In the genomic region with DNA sequence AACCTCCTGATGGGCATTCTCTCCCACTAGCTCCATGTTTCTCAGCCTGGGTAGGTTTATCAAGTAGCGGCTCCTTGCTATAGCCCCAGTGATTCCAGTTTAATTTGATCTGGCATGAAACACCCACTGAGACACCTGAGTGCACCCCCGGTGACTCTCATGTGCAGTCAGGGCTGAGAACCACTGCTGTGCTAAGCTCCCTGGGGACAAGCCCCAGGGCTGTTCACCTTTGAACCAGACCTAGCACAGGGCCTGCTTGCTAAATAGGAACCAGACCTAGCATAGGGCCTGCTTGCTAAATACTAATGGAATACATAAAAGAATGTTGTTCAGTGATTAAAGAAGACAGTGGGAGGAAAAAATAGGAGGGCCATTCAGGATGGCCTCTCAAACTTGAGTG, we compare ENCODE assay signal across 26 cellular contexts.
"Had no signal": no experiment of that assay in that cellular context is flagged by ENCODE, and none has a peak within 500 bp of the region (broad histone marks: within the 10 kb centered on the region; RNA-seq: fewer than 3 reads in every experiment).

No MANE protein-coding gene starts in this region.

- H3K36me3 ChIP-seq: heart right ventricle, left lung, pancreas, prostate gland, sigmoid colon, tibial nerve, upper lobe of left lung, vagina had no signal

- H3K27ac ChIP-seq: heart right ventricle, hepatocyte, left lung, pancreas, prostate gland, spleen, tibial nerve, upper lobe of left lung, vagina had no signal

- H3K36me3 Mint-ChIP-seq: stimulated activated effector memory CD8-positive, alpha-beta T cell treated with anti-CD3 and anti-CD28 coated beads, Interleukin-12 subunit alpha, Interleukin-12 subunit beta, amount 100 ng/mL, for 72 hours had no signal

- H3K79me2 ChIP-seq: hepatocyte had no signal

- H3K27ac Mint-ChIP-seq: mesothelial cell of epicardium; stimulated activated effector memory CD8-positive, alpha-beta T cell treated with anti-CD3 and anti-CD28 coated beads, Interleukin-12 subunit alpha, Interleukin-12 subunit beta, amount 100 ng/mL, for 72 hours had no signal

- H3K4me2 ChIP-seq: hepatocyte had no signal

- ATAC-seq: heart right ventricle; left cardiac atrium; left lung; naive thymus-derived CD4-positive, alpha-beta T cell; pancreas; right cardiac atrium; stimulated activated naive CD8-positive, alpha-beta T cell treated with anti-CD3 and anti-CD28 coated beads, Interleukin-15, amount 100 ng/mL, for 72 hours had no signal

- H3K9me3 ChIP-seq: heart right ventricle, pancreas, prostate gland, sigmoid colon, tibial nerve, upper lobe of left lung, vagina had no signal

- H3K4me1 ChIP-seq: left lung, pancreas, prostate gland, spleen, tibial nerve, upper lobe of left lung had no signal

- H3K4me3 Mint-ChIP-seq: mesothelial cell of epicardium; naive thymus-derived CD4-positive, alpha-beta T cell; natural killer cell treated with Interleukin-12 subunit alpha and Interleukin-12 subunit beta and Interleukin-15 and Interleukin-18, amount 100 ng/mL, for 72 hours; stimulated activated effector memory CD8-positive, alpha-beta T cell treated with anti-CD3 and anti-CD28 coated beads, Interleukin-12 subunit alpha, Interleukin-12 subunit beta, amount 100 ng/mL, for 72 hours; stimulated activated naive CD8-positive, alpha-beta T cell treated with anti-CD3 and anti-CD28 coated beads, Interleukin-15, amount 100 ng/mL, for 72 hours had no signal

- H3K27me3 ChIP-seq: heart right ventricle, hepatocyte, left lung, pancreas, sigmoid colon, spleen, tibial nerve, upper lobe of left lung, vagina had no signal

- H3K4me3 ChIP-seq: heart right ventricle, hepatocyte, left lung, lung, pancreas, prostate gland, sigmoid colon, spleen, tibial nerve, upper lobe of left lung, vagina had no signal

- FAIRE-seq: pancreas, small intestine had no signal

- DNase-seq: heart right ventricle; islet precursor cell; left cardiac atrium; left lung; mesendoderm; naive thymus-derived CD4-positive, alpha-beta T cell; pancreas; posterior cingulate gyrus; retina; right cardiac atrium; sigmoid colon; small intestine; spleen; stimulated activated CD4-positive, alpha-beta T cell treated with anti-CD3 and anti-CD28 coated beads, Interleukin-4, amount 100 ng/mL, for 24 hours; stimulated activated naive CD4-positive, alpha-beta T cell treated with Interleukin-2 at 50 U/mL for 16 hours; stimulated activated naive CD8-positive, alpha-beta T cell treated with anti-CD3 and anti-CD28 coated beads, Interleukin-15, amount 100 ng/mL, for 72 hours; substantia nigra; upper lobe of left lung had no signal

- H3K9me3 Mint-ChIP-seq: stimulated activated effector memory CD8-positive, alpha-beta T cell treated with anti-CD3 and anti-CD28 coated beads, Interleukin-12 subunit alpha, Interleukin-12 subunit beta, amount 100 ng/mL, for 72 hours had no signal

- H3K27me3 Mint-ChIP-seq: naive thymus-derived CD4-positive, alpha-beta T cell; natural killer cell treated with Interleukin-12 subunit alpha and Interleukin-12 subunit beta and Interleukin-15 and Interleukin-18, amount 100 ng/mL, for 72 hours; stimulated activated naive CD8-positive, alpha-beta T cell treated with anti-CD3 and anti-CD28 coated beads, Interleukin-15, amount 100 ng/mL, for 72 hours had no signal

- H2AFZ ChIP-seq: hepatocyte had no signal
